3 cellular contexts compared by ENCODE assay signal in the genomic region with DNA sequence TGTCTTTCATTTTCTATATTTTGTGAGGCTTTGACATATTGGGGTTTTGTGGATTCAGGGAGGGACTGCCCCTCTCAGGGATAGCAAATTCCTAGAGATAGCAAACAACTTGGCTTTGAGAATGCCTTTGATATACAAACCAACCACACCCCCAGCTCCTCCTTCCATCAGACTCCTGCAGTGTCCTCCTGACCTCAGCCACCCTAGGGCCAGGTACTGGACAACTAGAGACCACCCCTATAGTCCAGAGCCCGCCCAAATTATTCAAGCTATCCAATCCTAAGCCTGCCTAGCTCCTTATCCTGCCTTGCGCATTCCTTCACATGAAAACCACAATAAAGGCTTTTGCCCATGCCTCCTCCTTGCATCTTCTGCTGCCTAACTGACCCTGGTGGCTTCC.
TF ChIP-seq lines count a peak whose summit lies in the region.

No MANE protein-coding gene starts in this region.

TF ChIP-seq in GM23338, 12 proteins besides CTCF, POLR2A, EP300 and RAD21:
- TF ChIP-seq ZNF331 (CRISPR knock-in tag; IDR thresholded peaks at IDR 0.05; ENCODE audit: low read depth), result no peak
- TF ChIP-seq STAT1 (IDR thresholded peaks at IDR 0.05; ENCODE audit: unreplicated experiment), result no peak
- TF ChIP-seq, protein P1, sequence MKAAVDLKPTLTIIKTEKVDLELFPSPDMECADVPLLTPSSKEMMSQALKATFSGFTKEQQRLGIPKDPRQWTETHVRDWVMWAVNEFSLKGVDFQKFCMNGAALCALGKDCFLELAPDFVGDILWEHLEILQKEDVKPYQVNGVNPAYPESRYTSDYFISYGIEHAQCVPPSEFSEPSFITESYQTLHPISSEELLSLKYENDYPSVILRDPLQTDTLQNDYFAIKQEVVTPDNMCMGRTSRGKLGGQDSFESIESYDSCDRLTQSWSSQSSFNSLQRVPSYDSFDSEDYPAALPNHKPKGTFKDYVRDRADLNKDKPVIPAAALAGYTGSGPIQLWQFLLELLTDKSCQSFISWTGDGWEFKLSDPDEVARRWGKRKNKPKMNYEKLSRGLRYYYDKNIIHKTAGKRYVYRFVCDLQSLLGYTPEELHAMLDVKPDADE (IDR thresholded peaks at IDR 0.05), result no peak

TF ChIP-seq in HCT116, 20 proteins besides CTCF, POLR2A, EP300 and RAD21:
- TF ChIP-seq CEBPB (IDR thresholded peaks at IDR 0.05; ENCODE audit: low read depth) (no peak), SRF (IDR thresholded peaks at IDR 0.05; ENCODE audit: low read depth) (no peak), POLR2AphosphoS5 (IDR thresholded peaks at IDR 0.05; ENCODE audit: low read depth, low read length) (no peak), TCF7L2 (IDR thresholded peaks at IDR 0.05; ENCODE audit: borderline replicate concordance, extremely low read depth, insufficient read depth, insufficient read length) (no peak), SP1 (IDR thresholded peaks at IDR 0.05; ENCODE audit: low read depth) (no peak), FOSL1 (IDR thresholded peaks at IDR 0.05; ENCODE audit: low read depth) (no peak)

TF ChIP-seq in WTC11, 78 proteins besides CTCF, POLR2A, EP300 and RAD21:
- TF ChIP-seq, protein P2, sequence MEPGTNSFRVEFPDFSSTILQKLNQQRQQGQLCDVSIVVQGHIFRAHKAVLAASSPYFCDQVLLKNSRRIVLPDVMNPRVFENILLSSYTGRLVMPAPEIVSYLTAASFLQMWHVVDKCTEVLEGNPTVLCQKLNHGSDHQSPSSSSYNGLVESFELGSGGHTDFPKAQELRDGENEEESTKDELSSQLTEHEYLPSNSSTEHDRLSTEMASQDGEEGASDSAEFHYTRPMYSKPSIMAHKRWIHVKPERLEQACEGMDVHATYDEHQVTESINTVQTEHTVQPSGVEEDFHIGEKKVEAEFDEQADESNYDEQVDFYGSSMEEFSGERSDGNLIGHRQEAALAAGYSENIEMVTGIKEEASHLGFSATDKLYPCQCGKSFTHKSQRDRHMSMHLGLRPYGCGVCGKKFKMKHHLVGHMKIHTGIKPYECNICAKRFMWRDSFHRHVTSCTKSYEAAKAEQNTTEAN (CRISPR knock-in tag; IDR thresholded peaks at IDR 0.05), result no peak
- no peak for TF ChIP-seq GABPB1 (CRISPR knock-in tag; IDR thresholded peaks at IDR 0.05)
- TF ChIP-seq, protein P3, sequence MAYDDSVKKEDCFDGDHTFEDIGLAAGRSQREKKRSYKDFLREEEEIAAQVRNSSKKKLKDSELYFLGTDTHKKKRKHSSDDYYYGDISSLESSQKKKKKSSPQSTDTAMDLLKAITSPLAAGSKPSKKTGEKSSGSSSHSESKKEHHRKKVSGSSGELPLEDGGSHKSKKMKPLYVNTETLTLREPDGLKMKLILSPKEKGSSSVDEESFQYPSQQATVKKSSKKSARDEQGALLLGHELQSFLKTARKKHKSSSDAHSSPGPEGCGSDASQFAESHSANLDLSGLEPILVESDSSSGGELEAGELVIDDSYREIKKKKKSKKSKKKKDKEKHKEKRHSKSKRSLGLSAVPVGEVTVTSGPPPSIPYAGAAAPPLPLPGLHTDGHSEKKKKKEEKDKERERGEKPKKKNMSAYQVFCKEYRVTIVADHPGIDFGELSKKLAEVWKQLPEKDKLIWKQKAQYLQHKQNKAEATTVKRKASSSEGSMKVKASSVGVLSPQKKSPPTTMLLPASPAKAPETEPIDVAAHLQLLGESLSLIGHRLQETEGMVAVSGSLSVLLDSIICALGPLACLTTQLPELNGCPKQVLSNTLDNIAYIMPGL (CRISPR knock-in tag; IDR thresholded peaks at IDR 0.05), result no peak
- TF ChIP-seq MYBL2 (CRISPR knock-in tag; IDR thresholded peaks at IDR 0.05), result no peak
- no peak for TF ChIP-seq SMAD3 (CRISPR knock-in tag; IDR thresholded peaks at IDR 0.05; ENCODE audit: borderline replicate concordance)
- TF ChIP-seq ZNF317 (CRISPR knock-in tag; IDR thresholded peaks at IDR 0.05; ENCODE audit: borderline replicate concordance, low read depth), result no peak
- TF ChIP-seq, protein P4, sequence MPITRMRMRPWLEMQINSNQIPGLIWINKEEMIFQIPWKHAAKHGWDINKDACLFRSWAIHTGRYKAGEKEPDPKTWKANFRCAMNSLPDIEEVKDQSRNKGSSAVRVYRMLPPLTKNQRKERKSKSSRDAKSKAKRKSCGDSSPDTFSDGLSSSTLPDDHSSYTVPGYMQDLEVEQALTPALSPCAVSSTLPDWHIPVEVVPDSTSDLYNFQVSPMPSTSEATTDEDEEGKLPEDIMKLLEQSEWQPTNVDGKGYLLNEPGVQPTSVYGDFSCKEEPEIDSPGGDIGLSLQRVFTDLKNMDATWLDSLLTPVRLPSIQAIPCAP (CRISPR knock-in tag; IDR thresholded peaks at IDR 0.05), result no peak
- no peak for TF ChIP-seq FOXJ3 (CRISPR knock-in tag; IDR thresholded peaks at IDR 0.05; ENCODE audit: borderline replicate concordance)
- TF ChIP-seq SMAD4 (CRISPR knock-in tag; IDR thresholded peaks at IDR 0.05), result no peak
- TF ChIP-seq, protein P5, sequence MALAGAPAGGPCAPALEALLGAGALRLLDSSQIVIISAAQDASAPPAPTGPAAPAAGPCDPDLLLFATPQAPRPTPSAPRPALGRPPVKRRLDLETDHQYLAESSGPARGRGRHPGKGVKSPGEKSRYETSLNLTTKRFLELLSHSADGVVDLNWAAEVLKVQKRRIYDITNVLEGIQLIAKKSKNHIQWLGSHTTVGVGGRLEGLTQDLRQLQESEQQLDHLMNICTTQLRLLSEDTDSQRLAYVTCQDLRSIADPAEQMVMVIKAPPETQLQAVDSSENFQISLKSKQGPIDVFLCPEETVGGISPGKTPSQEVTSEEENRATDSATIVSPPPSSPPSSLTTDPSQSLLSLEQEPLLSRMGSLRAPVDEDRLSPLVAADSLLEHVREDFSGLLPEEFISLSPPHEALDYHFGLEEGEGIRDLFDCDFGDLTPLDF (CRISPR knock-in tag; IDR thresholded peaks at IDR 0.05), result no peak
- TF ChIP-seq, protein P6, sequence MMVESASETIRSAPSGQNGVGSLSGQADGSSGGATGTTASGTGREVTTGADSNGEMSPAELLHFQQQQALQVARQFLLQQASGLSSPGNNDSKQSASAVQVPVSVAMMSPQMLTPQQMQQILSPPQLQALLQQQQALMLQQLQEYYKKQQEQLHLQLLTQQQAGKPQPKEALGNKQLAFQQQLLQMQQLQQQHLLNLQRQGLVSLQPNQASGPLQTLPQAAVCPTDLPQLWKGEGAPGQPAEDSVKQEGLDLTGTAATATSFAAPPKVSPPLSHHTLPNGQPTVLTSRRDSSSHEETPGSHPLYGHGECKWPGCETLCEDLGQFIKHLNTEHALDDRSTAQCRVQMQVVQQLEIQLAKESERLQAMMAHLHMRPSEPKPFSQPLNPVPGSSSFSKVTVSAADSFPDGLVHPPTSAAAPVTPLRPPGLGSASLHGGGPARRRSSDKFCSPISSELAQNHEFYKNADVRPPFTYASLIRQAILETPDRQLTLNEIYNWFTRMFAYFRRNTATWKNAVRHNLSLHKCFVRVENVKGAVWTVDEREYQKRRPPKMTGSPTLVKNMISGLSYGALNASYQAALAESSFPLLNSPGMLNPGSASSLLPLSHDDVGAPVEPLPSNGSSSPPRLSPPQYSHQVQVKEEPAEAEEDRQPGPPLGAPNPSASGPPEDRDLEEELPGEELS (CRISPR knock-in tag; IDR thresholded peaks at IDR 0.05), result no peak
- TF ChIP-seq, protein P7, sequence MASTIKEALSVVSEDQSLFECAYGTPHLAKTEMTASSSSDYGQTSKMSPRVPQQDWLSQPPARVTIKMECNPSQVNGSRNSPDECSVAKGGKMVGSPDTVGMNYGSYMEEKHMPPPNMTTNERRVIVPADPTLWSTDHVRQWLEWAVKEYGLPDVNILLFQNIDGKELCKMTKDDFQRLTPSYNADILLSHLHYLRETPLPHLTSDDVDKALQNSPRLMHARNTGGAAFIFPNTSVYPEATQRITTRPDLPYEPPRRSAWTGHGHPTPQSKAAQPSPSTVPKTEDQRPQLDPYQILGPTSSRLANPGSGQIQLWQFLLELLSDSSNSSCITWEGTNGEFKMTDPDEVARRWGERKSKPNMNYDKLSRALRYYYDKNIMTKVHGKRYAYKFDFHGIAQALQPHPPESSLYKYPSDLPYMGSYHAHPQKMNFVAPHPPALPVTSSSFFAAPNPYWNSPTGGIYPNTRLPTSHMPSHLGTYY (CRISPR knock-in tag; IDR thresholded peaks at IDR 0.05), result no peak
- TF ChIP-seq NFYB (CRISPR knock-in tag; conservative IDR thresholded peaks at IDR 0.05; ENCODE audit: low read depth), result no peak
- TF ChIP-seq, protein P8, sequence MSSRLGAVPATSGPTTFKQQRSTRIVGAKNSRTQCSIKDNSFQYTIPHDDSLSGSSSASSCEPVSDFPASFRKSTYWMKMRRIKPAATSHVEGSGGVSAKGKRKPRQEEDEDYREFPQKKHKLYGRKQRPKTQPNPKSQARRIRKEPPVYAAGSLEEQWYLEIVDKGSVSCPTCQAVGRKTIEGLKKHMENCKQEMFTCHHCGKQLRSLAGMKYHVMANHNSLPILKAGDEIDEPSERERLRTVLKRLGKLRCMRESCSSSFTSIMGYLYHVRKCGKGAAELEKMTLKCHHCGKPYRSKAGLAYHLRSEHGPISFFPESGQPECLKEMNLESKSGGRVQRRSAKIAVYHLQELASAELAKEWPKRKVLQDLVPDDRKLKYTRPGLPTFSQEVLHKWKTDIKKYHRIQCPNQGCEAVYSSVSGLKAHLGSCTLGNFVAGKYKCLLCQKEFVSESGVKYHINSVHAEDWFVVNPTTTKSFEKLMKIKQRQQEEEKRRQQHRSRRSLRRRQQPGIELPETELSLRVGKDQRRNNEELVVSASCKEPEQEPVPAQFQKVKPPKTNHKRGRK (CRISPR knock-in tag; IDR thresholded peaks at IDR 0.05; ENCODE audit: borderline replicate concordance), result no peak
- TF ChIP-seq, protein P9, sequence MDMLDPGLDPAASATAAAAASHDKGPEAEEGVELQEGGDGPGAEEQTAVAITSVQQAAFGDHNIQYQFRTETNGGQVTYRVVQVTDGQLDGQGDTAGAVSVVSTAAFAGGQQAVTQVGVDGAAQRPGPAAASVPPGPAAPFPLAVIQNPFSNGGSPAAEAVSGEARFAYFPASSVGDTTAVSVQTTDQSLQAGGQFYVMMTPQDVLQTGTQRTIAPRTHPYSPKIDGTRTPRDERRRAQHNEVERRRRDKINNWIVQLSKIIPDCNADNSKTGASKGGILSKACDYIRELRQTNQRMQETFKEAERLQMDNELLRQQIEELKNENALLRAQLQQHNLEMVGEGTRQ (CRISPR knock-in tag; IDR thresholded peaks at IDR 0.05), result no peak
- no peak for TF ChIP-seq ZNF396 (CRISPR knock-in tag; IDR thresholded peaks at IDR 0.05; ENCODE audit: borderline replicate concordance)
- no peak for TF ChIP-seq IRF2 (CRISPR knock-in tag; IDR thresholded peaks at IDR 0.05; ENCODE audit: borderline replicate concordance, low read depth)
- TF ChIP-seq JUN (CRISPR knock-in tag; IDR thresholded peaks at IDR 0.05), result no peak
- TF ChIP-seq, protein P10, sequence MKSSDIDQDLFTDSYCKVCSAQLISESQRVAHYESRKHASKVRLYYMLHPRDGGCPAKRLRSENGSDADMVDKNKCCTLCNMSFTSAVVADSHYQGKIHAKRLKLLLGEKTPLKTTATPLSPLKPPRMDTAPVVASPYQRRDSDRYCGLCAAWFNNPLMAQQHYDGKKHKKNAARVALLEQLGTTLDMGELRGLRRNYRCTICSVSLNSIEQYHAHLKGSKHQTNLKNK (CRISPR knock-in tag; IDR thresholded peaks at IDR 0.05), result no peak
- TF ChIP-seq ATF1 (CRISPR knock-in tag; IDR thresholded peaks at IDR 0.05), result no peak
